Comparison of ENCODE assay signal across 31 cellular contexts in genomic region chr7:98863601-98864000, GRCh38. TPM values are rescaled to one million over a fixed set of nuclear protein-coding genes. Genes with fewer than 3 reads are reported as not detected.
"Had no signal": no experiment of that assay in that cellular context is flagged by ENCODE, and none has a peak within 500 bp of the region (broad histone marks: within the 10 kb centered on the region; RNA-seq: fewer than 3 reads in every experiment).

No MANE protein-coding gene starts in this region.

- H3K79me2 ChIP-seq: hepatocyte had no signal

- DNase-seq: colonic mucosa; cortex of kidney; dermis blood vessel endothelial cell; dorsolateral prefrontal cortex; effector CD4-positive, alpha-beta T cell; effector CD8-positive, alpha-beta T cell; effector memory CD4-positive, alpha-beta T cell; effector memory CD8-positive, alpha-beta T cell; endodermal cell; esophagus squamous epithelium; foreskin fibroblast; foreskin keratinocyte; foreskin melanocyte; gastrocnemius medialis; glutamatergic neuron; head of caudate nucleus; heart left ventricle; heart right ventricle had no signal

- H3K27ac ChIP-seq: colonic mucosa, coronary artery, dorsolateral prefrontal cortex, epithelial cell of prostate, esophagus muscularis mucosa, esophagus squamous epithelium, foreskin keratinocyte, gastrocnemius medialis, gastroesophageal sphincter, heart left ventricle, heart right ventricle, hepatocyte had no signal

- H3K9me3 Mint-ChIP-seq: dendritic cell treated with granulocyte-macrophage colony-stimulating factor and Interleukin-4, amounts not matched to agents 40 ng/mL and 50 ng/mL, for 4 days; effector memory CD8-positive, alpha-beta T cell; endodermal cell had no signal

- H3K27ac Mint-ChIP-seq: effector memory CD8-positive, alpha-beta T cell; endodermal cell had no signal

- FAIRE-seq: colon, endometrium, endothelial cell of umbilical vein, frontal cortex had no signal

- H3K9me3 ChIP-seq: colonic mucosa, esophagus muscularis mucosa, esophagus squamous epithelium, gastrocnemius medialis, gastroesophageal sphincter, heart left ventricle, heart right ventricle had no signal

- H3K4me1 ChIP-seq: colonic mucosa, esophagus squamous epithelium, foreskin keratinocyte, gastrocnemius medialis had no signal

- H3K36me3 ChIP-seq: colonic mucosa, esophagus muscularis mucosa, esophagus squamous epithelium, gastrocnemius medialis, gastroesophageal sphincter, heart left ventricle, heart right ventricle had no signal

- H3K4me3 ChIP-seq: colonic mucosa, coronary artery, dorsolateral prefrontal cortex, esophagus muscularis mucosa, esophagus squamous epithelium, gastrocnemius medialis, gastroesophageal sphincter, heart left ventricle, heart right ventricle, hepatocyte had no signal

- H2AFZ ChIP-seq: hepatocyte had no signal

- H3K4me1 Mint-ChIP-seq: endodermal cell had no signal

- ATAC-seq: effector memory CD8-positive, alpha-beta T cell; esophagus mucosa; foreskin keratinocyte; gastrocnemius medialis; gastroesophageal sphincter; heart left ventricle; heart right ventricle had no signal

- H3K4me2 ChIP-seq: hepatocyte had no signal

- H3K4me3 Mint-ChIP-seq: dendritic cell treated with granulocyte-macrophage colony-stimulating factor and Interleukin-4, amounts not matched to agents 40 ng/mL and 50 ng/mL, for 4 days; effector memory CD8-positive, alpha-beta T cell; endodermal cell had no signal

RNA-seq across cellular contexts. Expression of gene TMEM130, which starts 6.2 kb away (rescaled TPM):
- total RNA-seq: dermis blood vessel endothelial cell, dermis microvascular lymphatic vessel endothelial cell, endothelial cell of umbilical vein, esophagus mucosa, foreskin keratinocyte, gastrocnemius medialis, glomerular endothelial cell had no signal
- polyA plus RNA-seq: endothelial cell of umbilical vein, foreskin keratinocyte had no signal
